1 cellular context compared by ENCODE assay signal in the genomic region with DNA sequence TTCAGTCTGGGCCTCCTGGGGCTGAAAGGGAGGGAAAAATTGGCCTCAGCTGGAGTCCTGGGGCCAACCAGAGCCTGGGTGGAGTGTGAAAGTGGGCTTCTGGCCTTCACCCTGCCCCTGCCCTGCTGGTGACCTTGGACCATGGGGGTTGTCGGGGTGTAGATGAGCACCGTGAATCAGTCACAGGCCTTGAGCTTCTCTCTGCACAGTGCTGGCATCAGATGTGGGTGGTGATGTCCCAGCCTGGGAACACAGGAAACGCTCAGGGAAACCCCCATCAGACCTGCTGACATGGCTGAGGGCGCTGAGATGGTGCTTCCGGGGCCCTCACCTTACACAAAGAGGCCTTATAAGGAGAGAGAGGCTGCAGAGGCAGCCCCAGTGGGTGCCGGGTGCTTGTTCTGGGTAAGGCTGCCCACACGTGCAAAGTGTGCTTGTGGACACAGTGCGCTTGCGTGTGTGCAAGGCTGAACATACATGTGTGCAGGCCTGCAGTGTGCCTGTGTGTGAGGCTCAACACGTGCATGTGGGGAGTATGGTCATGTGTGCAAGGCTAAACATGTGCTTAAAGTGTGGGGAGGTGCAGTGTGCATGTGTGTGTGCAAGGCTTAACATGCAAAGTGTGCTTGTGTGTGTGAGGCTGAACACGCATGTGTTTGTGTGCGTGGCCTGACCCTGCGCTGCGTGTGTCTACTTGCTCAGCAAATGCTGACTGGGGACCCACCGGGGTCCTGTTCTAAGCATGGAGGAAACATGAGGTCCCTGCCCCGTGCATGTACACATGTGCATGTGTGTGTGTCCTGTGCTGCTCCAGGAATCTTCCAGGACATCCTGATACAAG.
A peak's percentile ranks its signal among the peaks of the same experiment; 100 is the strongest.
TF ChIP-seq lines count a peak whose summit lies in the region.

No MANE protein-coding gene starts in this region.

TF ChIP-seq in HepG2, 621 proteins besides CTCF, POLR2A, EP300 and RAD21 (continued from another document):
- TF ChIP-seq, protein P1, sequence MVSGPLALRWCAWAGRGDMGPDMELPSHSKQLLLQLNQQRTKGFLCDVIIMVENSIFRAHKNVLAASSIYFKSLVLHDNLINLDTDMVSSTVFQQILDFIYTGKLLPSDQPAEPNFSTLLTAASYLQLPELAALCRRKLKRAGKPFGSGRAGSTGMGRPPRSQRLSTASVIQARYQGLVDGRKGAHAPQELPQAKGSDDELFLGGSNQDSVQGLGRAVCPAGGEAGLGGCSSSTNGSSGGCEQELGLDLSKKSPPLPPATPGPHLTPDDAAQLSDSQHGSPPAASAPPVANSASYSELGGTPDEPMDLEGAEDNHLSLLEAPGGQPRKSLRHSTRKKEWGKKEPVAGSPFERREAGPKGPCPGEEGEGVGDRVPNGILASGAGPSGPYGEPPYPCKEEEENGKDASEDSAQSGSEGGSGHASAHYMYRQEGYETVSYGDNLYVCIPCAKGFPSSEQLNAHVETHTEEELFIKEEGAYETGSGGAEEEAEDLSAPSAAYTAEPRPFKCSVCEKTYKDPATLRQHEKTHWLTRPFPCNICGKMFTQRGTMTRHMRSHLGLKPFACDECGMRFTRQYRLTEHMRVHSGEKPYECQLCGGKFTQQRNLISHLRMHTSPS (CRISPR knock-in tag; IDR thresholded peaks at IDR 0.05; ENCODE audit: low read depth) = peak; percentile 55; the same call in 1 of the 2 replicates
- TF ChIP-seq FOXO1 (CRISPR knock-in tag; IDR thresholded peaks at IDR 0.05) = peak; percentile 46; the same call in 1 of the 2 replicates
- TF ChIP-seq TEAD3 (CRISPR knock-in tag; optimal IDR thresholded peaks at IDR 0.05; ENCODE audit: borderline replicate concordance) = peak; percentile 16
- no peak for TF ChIP-seq ZNF3 (CRISPR knock-in tag; IDR thresholded peaks at IDR 0.05)
- TF ChIP-seq, protein P2, sequence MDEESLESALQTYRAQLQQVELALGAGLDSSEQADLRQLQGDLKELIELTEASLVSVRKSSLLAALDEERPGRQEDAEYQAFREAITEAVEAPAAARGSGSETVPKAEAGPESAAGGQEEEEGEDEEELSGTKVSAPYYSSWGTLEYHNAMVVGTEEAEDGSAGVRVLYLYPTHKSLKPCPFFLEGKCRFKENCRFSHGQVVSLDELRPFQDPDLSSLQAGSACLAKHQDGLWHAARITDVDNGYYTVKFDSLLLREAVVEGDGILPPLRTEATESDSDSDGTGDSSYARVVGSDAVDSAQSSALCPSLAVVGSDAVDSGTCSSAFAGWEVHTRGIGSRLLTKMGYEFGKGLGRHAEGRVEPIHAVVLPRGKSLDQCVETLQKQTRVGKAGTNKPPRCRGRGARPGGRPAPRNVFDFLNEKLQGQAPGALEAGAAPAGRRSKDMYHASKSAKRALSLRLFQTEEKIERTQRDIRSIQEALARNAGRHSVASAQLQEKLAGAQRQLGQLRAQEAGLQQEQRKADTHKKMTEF (CRISPR knock-in tag; IDR thresholded peaks at IDR 0.05) = no peak
- TF ChIP-seq ZNF790 (CRISPR knock-in tag; IDR thresholded peaks at IDR 0.05; ENCODE audit: borderline replicate concordance) = no peak
- TF ChIP-seq, protein P3, sequence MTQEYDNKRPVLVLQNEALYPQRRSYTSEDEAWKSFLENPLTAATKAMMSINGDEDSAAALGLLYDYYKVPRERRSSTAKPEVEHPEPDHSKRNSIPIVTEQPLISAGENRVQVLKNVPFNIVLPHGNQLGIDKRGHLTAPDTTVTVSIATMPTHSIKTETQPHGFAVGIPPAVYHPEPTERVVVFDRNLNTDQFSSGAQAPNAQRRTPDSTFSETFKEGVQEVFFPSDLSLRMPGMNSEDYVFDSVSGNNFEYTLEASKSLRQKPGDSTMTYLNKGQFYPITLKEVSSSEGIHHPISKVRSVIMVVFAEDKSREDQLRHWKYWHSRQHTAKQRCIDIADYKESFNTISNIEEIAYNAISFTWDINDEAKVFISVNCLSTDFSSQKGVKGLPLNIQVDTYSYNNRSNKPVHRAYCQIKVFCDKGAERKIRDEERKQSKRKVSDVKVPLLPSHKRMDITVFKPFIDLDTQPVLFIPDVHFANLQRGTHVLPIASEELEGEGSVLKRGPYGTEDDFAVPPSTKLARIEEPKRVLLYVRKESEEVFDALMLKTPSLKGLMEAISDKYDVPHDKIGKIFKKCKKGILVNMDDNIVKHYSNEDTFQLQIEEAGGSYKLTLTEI (CRISPR knock-in tag; conservative IDR thresholded peaks at IDR 0.05) = no peak
- TF ChIP-seq MZF1 (CRISPR knock-in tag; IDR thresholded peaks at IDR 0.05; ENCODE audit: borderline replicate concordance) = no peak
- no peak for TF ChIP-seq ZNF326 (CRISPR knock-in tag; IDR thresholded peaks at IDR 0.05; ENCODE audit: borderline replicate concordance)
- no peak for TF ChIP-seq GATAD2A (CRISPR knock-in tag; IDR thresholded peaks at IDR 0.05)
